9 cellular contexts compared by ENCODE assay signal in the genomic region with DNA sequence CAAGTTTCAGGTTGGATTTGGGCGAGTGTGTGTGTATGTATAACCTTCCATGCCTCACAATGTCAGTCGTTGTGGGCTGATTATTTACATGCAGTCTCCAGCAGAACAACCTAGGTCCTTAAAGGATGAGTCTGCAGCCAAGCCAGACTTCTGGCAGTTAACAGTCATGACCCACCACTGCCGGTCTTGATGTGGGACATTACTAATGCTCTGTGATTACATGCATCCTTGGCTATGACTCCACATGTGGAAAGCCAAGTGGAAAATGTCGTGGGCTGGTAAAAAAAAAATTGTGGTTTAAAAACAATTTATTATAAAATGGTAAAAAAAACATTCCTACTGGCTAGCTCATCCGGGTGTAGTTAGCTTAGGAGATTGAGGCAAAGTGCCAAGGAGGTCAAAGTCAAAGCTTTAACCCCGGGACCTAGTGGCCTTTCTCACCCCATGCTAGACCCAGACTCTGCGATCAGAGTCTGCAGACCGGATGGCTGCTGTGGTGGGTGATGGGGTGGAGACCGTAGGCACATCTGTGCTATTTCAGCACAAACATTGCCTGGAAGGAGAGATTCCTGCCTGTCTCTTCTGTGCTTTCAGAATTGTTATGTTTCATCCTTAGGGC. TPM values are rescaled to one million over a fixed set of nuclear protein-coding genes. Genes with fewer than 3 reads are reported as not detected.
A peak's percentile ranks its signal among the peaks of the same experiment; 100 is the strongest.
DNase-seq lines count a peak whose midpoint lies in the region; ATAC-seq and TF ChIP-seq lines count a peak whose summit lies in the region.
"Had no signal": no experiment of that assay in that cellular context is flagged by ENCODE, and none has a peak within 500 bp of the region (broad histone marks: within the 10 kb centered on the region; RNA-seq: fewer than 3 reads in every experiment).

No MANE protein-coding gene starts in this region.

- BruUV-seq in Caco-2 (replicated peaks; lab: Mats Ljungman, UMichigan) = no TSS peak

- TF ChIP-seq CTCF in Caco-2 (IDR thresholded peaks at IDR 0.05; ENCODE audit: insufficient read depth in 1 of 2, low read depth in 1 of 2, low read length in 1 of 2, severe bottlenecking in 1 of 2, unreplicated experiment in 1 of 2) = no peak

- H3K4me3 Mint-ChIP-seq in activated naive CD8-positive, alpha-beta T cell treated with anti-CD3 and anti-CD28 coated beads, Interleukin-2, amount 50 U/mL, for 24 hours = no peak overlapping the region
- H3K4me3 Mint-ChIP-seq in stimulated activated memory B cell treated with anti-CD40 and anti-IgM and Interleukin-4, amounts not matched to agents 10 μg/mL and 1 μg/mL and 100 μg/mL, for 72 hours = no peak overlapping the region
- H3K4me3 Mint-ChIP-seq in Caco-2 (ENCODE audit: unreplicated experiment) = no peak overlapping the region
- H3K4me3 Mint-ChIP-seq: B cell had no signal

- peak; percentile 85 for ATAC-seq in activated naive CD8-positive, alpha-beta T cell treated with anti-CD3 and anti-CD28 coated beads, Interleukin-2, amount 50 U/mL, for 24 hours
- ATAC-seq in left cardiac atrium = peak; percentile 63 to 88
- no peak for ATAC-seq in stimulated activated memory B cell treated with anti-CD40 and anti-IgM and Interleukin-4, amounts not matched to agents 10 μg/mL and 1 μg/mL and 100 μg/mL, for 72 hours
- no peak for ATAC-seq in HG02610 (IDR thresholded peaks at IDR 0.05; ENCODE audit: unreplicated experiment)

- H3K9me3 Mint-ChIP-seq in activated naive CD8-positive, alpha-beta T cell treated with anti-CD3 and anti-CD28 coated beads, Interleukin-2, amount 50 U/mL, for 24 hours = no peaks in the 10 kb centered on the region
- H3K9me3 Mint-ChIP-seq in stimulated activated memory B cell treated with anti-CD40 and anti-IgM and Interleukin-4, amounts not matched to agents 10 μg/mL and 1 μg/mL and 100 μg/mL, for 72 hours = no peaks in the 10 kb centered on the region
- H3K9me3 Mint-ChIP-seq in Caco-2 (ENCODE audit: unreplicated experiment) = no peaks in the 10 kb centered on the region

- H3K27me3 ChIP-seq in Caco-2 (replicated peaks; ENCODE audit: control insufficient read depth, insufficient read depth, low read length) = no peaks in the 10 kb centered on the region

- peaks cover 2% of the 10 kb centered on the region for H3K27me3 Mint-ChIP-seq in activated naive CD8-positive, alpha-beta T cell treated with anti-CD3 and anti-CD28 coated beads, Interleukin-2, amount 50 U/mL, for 24 hours
- H3K27me3 Mint-ChIP-seq in stimulated activated memory B cell treated with anti-CD40 and anti-IgM and Interleukin-4, amounts not matched to agents 10 μg/mL and 1 μg/mL and 100 μg/mL, for 72 hours = no peaks in the 10 kb centered on the region
- no peaks in the 10 kb centered on the region for H3K27me3 Mint-ChIP-seq in Caco-2 (ENCODE audit: insufficient read depth, unreplicated experiment)
- H3K27me3 Mint-ChIP-seq: B cell had no signal

- no peaks in the 10 kb centered on the region for H3K4me1 ChIP-seq in Caco-2

- H3K27ac Mint-ChIP-seq in activated naive CD8-positive, alpha-beta T cell treated with anti-CD3 and anti-CD28 coated beads, Interleukin-2, amount 50 U/mL, for 24 hours = peak overlapping the region; percentile 50
- H3K27ac Mint-ChIP-seq in stimulated activated memory B cell treated with anti-CD40 and anti-IgM and Interleukin-4, amounts not matched to agents 10 μg/mL and 1 μg/mL and 100 μg/mL, for 72 hours = peak overlapping the region; percentile 55
- no peak overlapping the region for H3K27ac Mint-ChIP-seq in Caco-2 (ENCODE audit: unreplicated experiment)
- H3K27ac Mint-ChIP-seq: B cell had no signal

- peaks cover 17% of the 10 kb centered on the region for H3K36me3 Mint-ChIP-seq in activated naive CD8-positive, alpha-beta T cell treated with anti-CD3 and anti-CD28 coated beads, Interleukin-2, amount 50 U/mL, for 24 hours (ENCODE audit: low read depth)
- peaks cover 13% of the 10 kb centered on the region for H3K36me3 Mint-ChIP-seq in stimulated activated memory B cell treated with anti-CD40 and anti-IgM and Interleukin-4, amounts not matched to agents 10 μg/mL and 1 μg/mL and 100 μg/mL, for 72 hours
- no peaks in the 10 kb centered on the region for H3K36me3 Mint-ChIP-seq in Caco-2 (ENCODE audit: insufficient read depth, unreplicated experiment)

- POLR2A ChIA-PET in Caco-2 (lab: Charles Lee) = no interaction called here

- peaks cover 49% of the 10 kb centered on the region for H3K4me1 Mint-ChIP-seq in activated naive CD8-positive, alpha-beta T cell treated with anti-CD3 and anti-CD28 coated beads, Interleukin-2, amount 50 U/mL, for 24 hours
- peaks cover 26% of the 10 kb centered on the region for H3K4me1 Mint-ChIP-seq in stimulated activated memory B cell treated with anti-CD40 and anti-IgM and Interleukin-4, amounts not matched to agents 10 μg/mL and 1 μg/mL and 100 μg/mL, for 72 hours
- no peaks in the 10 kb centered on the region for H3K4me1 Mint-ChIP-seq in Caco-2 (ENCODE audit: low read depth, unreplicated experiment)

- intact Hi-C loops in left cardiac atrium (cut with DNase I) (no loop called here), Caco-2 (cut with micrococcal nuclease; ENCODE audit: unreplicated experiment) (no loop called here)

- CTCF ChIA-PET in Caco-2 (lab: Charles Lee) = no interaction called here

- DNase-seq in NCI-H510A treated with DMSO at 0.1 percent for 48 hours (lab: John Stamatoyannopoulos, UW) (peak; percentile 16), NCI-H510A (lab: John Stamatoyannopoulos, UW) (no peak), left cardiac atrium (peak; percentile 65), Caco-2 (no peak), SKM-1 treated with dmso at 0.1 percent for 144 hours (lab: John Stamatoyannopoulos, UW; ENCODE audit: unreplicated experiment) (no peak)
- no peak for DNase-seq in activated naive CD8-positive, alpha-beta T cell treated with anti-CD3 and anti-CD28 coated beads, Interleukin-2, amount 50 U/mL, for 24 hours

- no peak overlapping the region for H3K4me3 ChIP-seq in Caco-2 (ENCODE audit: low read depth, low read length)

- H3K36me3 ChIP-seq in Caco-2 (ENCODE audit: control insufficient read depth, insufficient read depth, low read length) = no peaks in the 10 kb centered on the region

- no peaks in the 10 kb centered on the region for H3K9me3 ChIP-seq in Caco-2

RNA-seq across cellular contexts. Expression of gene RARRES1, which starts 6.8 kb away (rescaled TPM):
- total RNA-seq in left cardiac atrium (100 to 1,000 TPM in 1 of 2 donors, 10 to 100 TPM in 1; 44.8 to 117 TPM), Caco-2 (2022) (7.6 and 9.0 TPM in 2 replicates)
- total RNA-seq: B cell had no signal

RNA-seq across cellular contexts. Expression of gene LXN, which starts 53.0 kb away (rescaled TPM):
- 10 to 100 TPM in 1 of 2 donors, 1 to 10 TPM in 1; 5.7 to 15.3 TPM for total RNA-seq in left cardiac atrium
- not detected in 2 replicates for total RNA-seq in Caco-2 (2022)

Comparison
In these comparisons a context has a peak if more than half of its experiments do, and no peak if none do; other contexts are left out.
1. DNase-seq: peak in NCI-H510A treated with DMSO at 0.1 percent for 48 hours (single experiment) and left cardiac atrium (single experiment); none in NCI-H510A (single experiment), activated naive CD8-positive, alpha-beta T cell treated with anti-CD3 and anti-CD28 coated beads, Interleukin-2, amount 50 U/mL, for 24 hours (single experiment), Caco-2 (0 of 2) and SKM-1 treated with dmso at 0.1 percent for 144 hours (single experiment).
2. ATAC-seq: peak in activated naive CD8-positive, alpha-beta T cell treated with anti-CD3 and anti-CD28 coated beads, Interleukin-2, amount 50 U/mL, for 24 hours (single experiment) and left cardiac atrium (2 of 2); none in stimulated activated memory B cell treated with anti-CD40 and anti-IgM and Interleukin-4, amounts not matched to agents 10 μg/mL and 1 μg/mL and 100 μg/mL, for 72 hours (single experiment) and HG02610 (single experiment).